32 cellular contexts compared by ENCODE assay signal in the genomic region with DNA sequence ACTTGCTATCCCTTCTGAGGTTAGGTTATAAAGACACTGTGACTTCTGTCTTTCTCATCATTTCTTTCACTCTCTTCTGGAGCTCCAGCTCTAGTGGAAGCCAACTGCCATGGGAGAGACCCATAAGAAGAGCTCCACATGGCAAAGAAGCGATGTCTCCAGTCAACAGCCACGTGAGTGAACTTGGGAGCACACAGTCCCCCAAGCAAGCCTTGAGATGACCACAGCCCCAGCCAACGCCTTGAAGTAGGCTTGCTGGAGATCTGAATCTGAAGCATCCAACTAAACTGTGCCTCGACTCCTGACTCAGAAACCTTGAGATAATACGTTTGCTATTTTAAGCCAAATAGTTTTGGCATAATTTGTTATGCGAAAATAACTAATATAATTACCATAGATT.
"Had no signal": no experiment of that assay in that cellular context is flagged by ENCODE, and none has a peak within 500 bp of the region (broad histone marks: within the 10 kb centered on the region; RNA-seq: fewer than 3 reads in every experiment).

No MANE protein-coding gene starts in this region.

- H3K4me3 ChIP-seq: adrenal gland, body of pancreas, breast epithelium had no signal

- DNase-seq: activated B cell treated with CpG ODN at 0.5 μM for 24 hours; activated CD4-positive, alpha-beta memory T cell treated with anti-CD3 and anti-CD28 coated beads for 36 hours; activated CD4-positive, alpha-beta T cell treated with anti-CD3 and anti-CD28 coated beads for 4 hours; activated CD4-positive, alpha-beta T cell treated with anti-CD3 and anti-CD28 coated beads, Interleukin-2, amount 10 ng/mL, durations not matched to agents 24 days and 14 days; activated CD4-positive, alpha-beta T cell treated with anti-CD3 and anti-CD28 coated beads, Interleukin-2, amount 50 U/mL, for 1 hour; activated CD4-positive, alpha-beta T cell treated with anti-CD3 and anti-CD28 coated beads, Interleukin-2, amount 50 U/mL, for 4 hours; activated CD4-positive, CD25-positive, alpha-beta regulatory T cell treated with anti-CD3 and anti-CD28 coated beads, Interleukin-2, amount 50 U/mL, for 72 hours; activated CD8-positive, alpha-beta memory T cell treated with anti-CD3 and anti-CD28 coated beads, Interleukin-2, amount 50 U/mL, for 4 hours; activated CD8-positive, alpha-beta T cell treated with anti-CD3 and anti-CD28 coated beads for 36 hours; activated effector memory CD4-positive, alpha-beta T cell treated with anti-CD3 and anti-CD28 coated beads, Interleukin-2, amount 50 U/mL, for 16 hours; activated gamma-delta T cell treated with Interleukin-2 at 50 U/mL for 16 hours; activated naive CD4-positive, alpha-beta T cell; activated naive CD4-positive, alpha-beta T cell treated with anti-CD3 and anti-CD28 coated beads for 36 hours; activated naive CD4-positive, alpha-beta T cell treated with anti-CD3 and anti-CD28 coated beads, Interleukin-2, amount 50 U/mL, for 16 hours; activated naive CD8-positive, alpha-beta T cell treated with anti-CD3 and anti-CD28 coated beads for 36 hours; activated T-cell treated with anti-CD3 and anti-CD28 coated beads for 4 hours; activated T-cell treated with anti-CD3 and anti-CD28 coated beads, Interleukin-2, amount 50 U/mL, for 1 hour; activated T-cell treated with anti-CD3 and anti-CD28 coated beads, Interleukin-2, amount 50 U/mL, for 4 hours; activated T-cell treated with anti-CD3 and anti-CD28 coated beads, Interleukin-2, amount 50 U/mL, for 72 hours; amniotic stem cell; aorta; body of pancreas; brain microvascular endothelial cell; central memory CD4-positive, alpha-beta T cell; T-helper 1 cell; T-helper 2 cell; T-helper 9 cell had no signal

- H3K27me3 ChIP-seq: adrenal gland, body of pancreas, brain microvascular endothelial cell, breast epithelium had no signal

- H3K36me3 ChIP-seq: adrenal gland, brain microvascular endothelial cell, breast epithelium had no signal

- H3K4me1 ChIP-seq: adrenal gland, body of pancreas, breast epithelium had no signal

- H3K9me3 ChIP-seq: body of pancreas, breast epithelium had no signal

- ATAC-seq: activated CD8-positive, alpha-beta T cell treated with anti-CD3 and anti-CD28 coated beads for 36 hours; activated naive CD4-positive, alpha-beta T cell treated with anti-CD3 and anti-CD28 coated beads, Interleukin-2, amount 50 U/mL, for 72 hours; activated T-cell treated with anti-CD3 and anti-CD28 coated beads, Interleukin-2, amount 50 U/mL, for 4 hours; activated T-cell treated with anti-CD3 and anti-CD28 coated beads, Interleukin-2, amount 50 U/mL, for 72 hours; activated T-helper 17 cell treated with anti-CD3 and anti-CD28 coated beads, Interleukin-2, amount 50 U/mL, for 72 hours; body of pancreas had no signal

- H3K27ac ChIP-seq: adrenal gland, body of pancreas, brain microvascular endothelial cell, breast epithelium, VCaP had no signal
